In the genomic region with DNA sequence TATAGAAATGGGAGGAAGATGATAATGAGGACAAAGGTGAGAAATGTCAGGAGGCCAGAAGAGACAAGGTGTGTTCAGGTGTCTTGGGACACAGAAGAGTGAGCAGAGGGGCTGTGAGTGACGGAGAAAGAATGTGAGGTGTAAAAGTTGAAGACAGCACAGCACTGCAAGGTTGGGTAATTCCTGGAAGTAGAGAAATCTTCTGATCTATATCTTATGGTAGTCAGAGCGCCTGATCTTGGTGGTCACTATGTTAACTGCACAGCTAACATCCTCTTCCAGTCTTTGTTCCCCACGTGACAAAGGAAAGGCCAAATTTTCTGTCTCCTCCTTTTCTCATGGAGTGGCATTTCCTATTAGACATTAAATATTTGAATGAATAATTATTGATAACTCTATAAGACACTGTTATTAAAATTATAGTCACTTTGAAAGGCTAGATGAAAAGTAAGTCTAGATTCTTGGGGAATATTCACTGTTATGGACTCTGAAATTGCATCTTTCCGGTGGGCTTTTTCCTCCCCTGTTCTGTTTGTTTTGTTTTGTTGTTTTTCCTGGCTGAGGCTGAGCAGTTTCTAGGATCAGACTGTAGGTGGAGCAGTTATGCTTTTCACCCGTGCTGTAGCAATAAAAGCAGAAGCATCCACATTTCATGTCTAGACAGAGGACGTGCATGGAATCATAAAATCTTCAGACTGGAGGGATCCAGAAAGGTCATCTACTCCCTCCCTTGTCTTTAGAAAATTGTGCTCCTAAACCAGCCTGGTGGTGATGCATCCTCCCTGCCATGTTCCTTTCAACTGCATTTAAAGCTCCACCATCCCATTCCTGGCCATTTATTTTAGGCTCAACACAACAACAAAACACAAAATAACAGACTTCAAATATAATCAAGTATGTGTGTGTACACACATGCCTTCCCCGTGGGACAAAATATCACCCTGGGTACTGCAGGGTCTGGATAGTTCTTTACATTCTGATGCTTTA, we compare ENCODE assay signal across 8 cellular contexts. TPM values are rescaled to one million over a fixed set of nuclear protein-coding genes. Genes with fewer than 3 reads are reported as not detected.
DNase-seq lines count a peak whose midpoint lies in the region; ATAC-seq and TF ChIP-seq lines count a peak whose summit lies in the region.

No MANE protein-coding gene starts in this region.

- H2AFZ ChIP-seq in OCI-LY3 (ENCODE audit: low read depth, low read length): no peak overlapping the region

- no peaks in the 10 kb centered on the region for H4K20me1 ChIP-seq in OCI-LY3 (ENCODE audit: insufficient read depth, low read length)

- peak overlapping the region; percentile 21; the same call in 1 of the 2 replicates for H3K4me2 ChIP-seq in OCI-LY3 (ENCODE audit: low read length)

- H3K4me3 ChIP-seq in OCI-LY3 (ENCODE audit: low read length) (no peak overlapping the region), cardiac fibroblast (replicated peaks in 1 of 2; ENCODE audit: low read depth in 2 of 2, low read length in 2 of 2) (no peak overlapping the region)

- DNase-seq in Right ventricle myocardium inferior (ENCODE audit: missing footprints) (no peak), cardiac septum (ENCODE audit: low spot score) (no peak), cardiac fibroblast (ENCODE audit: low read depth in 2 of 2) (peak; percentile 67), kidney glomerular epithelial cell (lab: John Stamatoyannopoulos, UW) (peak; percentile 44), superior temporal gyrus (ENCODE audit: extremely low spot score) (peak; percentile 82)

- TF ChIP-seq CTCF in OCI-LY3 (IDR thresholded peaks at IDR 0.05; ENCODE audit: low read depth, low read length): peak; percentile 89
- TF ChIP-seq CTCF in cardiac fibroblast (IDR thresholded peaks at IDR 0.05; ENCODE audit: low read depth, low read length): peak; percentile 83

- ATAC-seq in Right ventricle myocardium inferior: peak; percentile 71
- peak; percentile 68 for ATAC-seq in HG03354 (IDR thresholded peaks at IDR 0.05; ENCODE audit: poor library complexity, severe bottlenecking, unreplicated experiment)
- ATAC-seq in HG03108 (IDR thresholded peaks at IDR 0.05; ENCODE audit: unreplicated experiment): no peak

- no peaks in the 10 kb centered on the region for H3K27me3 ChIP-seq in OCI-LY3 (ENCODE audit: low read depth, low read length)

- peaks cover 40% of the 10 kb centered on the region for H3K4me1 ChIP-seq in OCI-LY3 (ENCODE audit: low read length)

- H3K79me2 ChIP-seq in OCI-LY3 (ENCODE audit: low read length): no peaks in the 10 kb centered on the region

- no peaks in the 10 kb centered on the region for H3K9me3 ChIP-seq in OCI-LY3 (ENCODE audit: insufficient read depth, low read length)

- peak overlapping the region; percentile 22; the same call in 1 of the 2 replicates for H3K9ac ChIP-seq in OCI-LY3 (ENCODE audit: low read length)

- H3K36me3 ChIP-seq in OCI-LY3 (replicated peaks; ENCODE audit: low read depth, low read length): no peaks in the 10 kb centered on the region

- intact Hi-C loops in Right ventricle myocardium inferior (cut with DNase I): loop anchor here (1.0 kb wide), 1 partner anchor 133 kb away; a partner anchor contains a TSS
- intact Hi-C loops in cardiac septum (cut with DNase I): loop anchor here (1.0 kb wide), 1 partner anchor 273 kb away; no protein-coding TSS in a partner anchor

- H3K27ac ChIP-seq in OCI-LY3 (ENCODE audit: low read length): no peak overlapping the region

RNA-seq across cellular contexts. Expression of a gene that starts 26.6 kb away (rescaled TPM):
- total RNA-seq in Right ventricle myocardium inferior (24.4 TPM), cardiac septum (20.6 TPM)

Comparison
In these comparisons a context has a peak if more than half of its experiments do, and no peak if none do; other contexts are left out.
1. DNase-seq: peak in cardiac fibroblast (2 of 2), kidney glomerular epithelial cell (single experiment) and superior temporal gyrus (single experiment); none in Right ventricle myocardium inferior (single experiment) and cardiac septum (single experiment).